ENCODE assay signal across 21 cellular contexts in genomic region chr7:149267733-149268132, GRCh38. TPM values are rescaled to one million over a fixed set of nuclear protein-coding genes. Genes with fewer than 3 reads are reported as not detected.
DNase-seq lines count a peak whose midpoint lies in the region; ATAC-seq, FAIRE-seq and TF ChIP-seq lines count a peak whose summit lies in the region.
"Had no signal": no experiment of that assay in that cellular context is flagged by ENCODE, and none has a peak within 500 bp of the region (broad histone marks: within the 10 kb centered on the region; RNA-seq: fewer than 3 reads in every experiment).

No MANE protein-coding gene starts in this region.

- no TSS peak for BruUV-seq in IMR-90 (replicated peaks; lab: Mats Ljungman, UMichigan)
- no TSS peak for BruUV-seq in K562 (replicated peaks; lab: Mats Ljungman, UMichigan)

- POLR2A ChIA-PET in IMR-90 (lab: Charles Lee; ENCODE audit: unreplicated experiment): no interaction called here
- POLR2A ChIA-PET in K562 (lab: Yijun Ruan, JAX): interaction anchor here (0.8 kb wide), 1 partner anchor 17 kb away, joined by 3 read pairs; no protein-coding TSS in a partner anchor

- H3K4me3 ChIP-seq in IMR-90 (ENCODE audit: insufficient read depth, low read depth, low read length) (no peak overlapping the region), K562 (no peak overlapping the region)
- H3K4me3 ChIP-seq: BLaER1 treated with 17β-estradiol and CSF1 and Interleukin-3, amounts not matched to agents 10 nM and 100 nM; GM12878 had no signal

- TF ChIP-seq POLR2A in IMR-90 (IDR thresholded peaks at IDR 0.05; ENCODE audit: low read depth, low read length) (no peak), K562 (conservative IDR thresholded peaks at IDR 0.05) (no peak)

- H3K27ac ChIP-seq in IMR-90 (ENCODE audit: insufficient read depth, low read length): no peak overlapping the region
- no peak overlapping the region for H3K27ac ChIP-seq in K562 (ENCODE audit: extremely low read depth, low read depth, low read length)
- H3K27ac ChIP-seq: BLaER1 treated with 17β-estradiol and CSF1 and Interleukin-3, amounts not matched to agents 10 nM and 100 nM; HL-60 had no signal

- no peak for TF ChIP-seq RAD21 in IMR-90 (IDR thresholded peaks at IDR 0.05; ENCODE audit: low read length)
- TF ChIP-seq RAD21 in K562 (CRISPR knock-in tag; conservative IDR thresholded peaks at IDR 0.05 in 1 of 2, IDR thresholded peaks at IDR 0.05 in 1 of 2): no peak

- no peak overlapping the region for H2BK120ac ChIP-seq in IMR-90 (ENCODE audit: low read depth, low read length)

- H3K36me3 ChIP-seq in IMR-90 (ENCODE audit: control insufficient read depth, insufficient read depth, low read length): peaks cover 30% of the 10 kb centered on the region
- peaks cover 15% of the 10 kb centered on the region; the same call in 2 of the 3 replicates for H3K36me3 ChIP-seq in K562 (ENCODE audit: control insufficient read depth, insufficient read depth, low read length)

- H2AK9ac ChIP-seq in IMR-90 (replicated peaks; ENCODE audit: low read depth, low read length, poor library complexity): no peak overlapping the region

- no peak overlapping the region for H2BK15ac ChIP-seq in IMR-90 (ENCODE audit: low read depth, low read length)

- intact Hi-C loops in IMR-90 (cut with micrococcal nuclease) (no loop called here), K562 (cut with micrococcal nuclease) (no loop called here), sciatic nerve (cut with DNase I) (no loop called here)

- no peak overlapping the region for H2BK20ac ChIP-seq in IMR-90 (ENCODE audit: low read depth, low read length)

- peaks cover 6% of the 10 kb centered on the region; the same call in 1 of the 3 replicates for H3K79me2 ChIP-seq in K562 (ENCODE audit: control insufficient read depth, insufficient read depth, low read length)

- H3K79me1 ChIP-seq in IMR-90 (ENCODE audit: low read depth in 1 of 2, low read length in 2 of 2): peaks cover 19 to 22% of the 10 kb centered on the region in 2 experiments

- H3K27me3 ChIP-seq in IMR-90 (ENCODE audit: control insufficient read depth, insufficient read depth, low read length) (no peaks in the 10 kb centered on the region), K562 (ENCODE audit: control insufficient read depth in 2 of 2, insufficient read depth in 2 of 2, low read length in 2 of 2) (peaks cover 9 to 37% of the 10 kb centered on the region in 2 experiments; a peak in 4 of 5 replicates)
- H3K27me3 ChIP-seq: BLaER1 treated with 17β-estradiol and CSF1 and Interleukin-3, amounts not matched to agents 10 nM and 100 nM had no signal

- no peak for TF ChIP-seq CTCF in IMR-90 (conservative IDR thresholded peaks at IDR 0.05; ENCODE audit: low read depth, low read length)
- TF ChIP-seq CTCF in K562 (IDR thresholded peaks at IDR 0.05 in 2 of 3, conservative IDR thresholded peaks at IDR 0.05 in 1 of 3; ENCODE audit: insufficient read depth in 2 of 3, low read depth in 1 of 3, low read length in 3 of 3): no peak

- CTCF ChIA-PET in IMR-90 (lab: Yijun Ruan, JAX) (no interaction called here), K562 (lab: Yijun Ruan, JAX; ENCODE audit: low intra/inter-chr PET ratio) (no interaction called here)

- peaks cover 91% of the 10 kb centered on the region for H3K36me3 Mint-ChIP-seq in activated T-cell treated with anti-CD3 and anti-CD28 coated beads, Interleukin-2, amount 50 U/mL, for 24 hours (ENCODE audit: low read depth)

- H4K8ac ChIP-seq in IMR-90 (ENCODE audit: low read depth in 2 of 2, low read length in 2 of 2): no peak overlapping the region

- no peaks in the 10 kb centered on the region; the same call in 1 of the 2 replicates for H3K9me1 ChIP-seq in IMR-90 (ENCODE audit: insufficient read depth, low read length)
- H3K9me1 ChIP-seq in K562 (ENCODE audit: control insufficient read depth, insufficient read depth, low read length): no peaks in the 10 kb centered on the region

- no peak overlapping the region for H2AK5ac ChIP-seq in IMR-90 (ENCODE audit: low read depth, low read length)

- no peak for DNase-seq in activated T-cell treated with anti-CD3 and anti-CD28 coated beads, Interleukin-2, amount 50 U/mL, for 24 hours
- no peak for DNase-seq in activated T-cell treated with anti-CD3 and anti-CD28 coated beads, Interleukin-2, amount 50 U/mL, for 48 hours
- DNase-seq in IMR-90 (no peak), K562 (ENCODE audit: extremely low read depth in 1 of 4, low spot score in 3 of 4) (no peak), sciatic nerve (ENCODE audit: low spot score) (peak; percentile 51), NCI-H1105 treated with DMSO at 0.1 percent for 48 hours (lab: John Stamatoyannopoulos, UW) (no peak), iPS-NIHi7 (ENCODE audit: extremely low spot score) (no peak)
- DNase-seq: 8988T; Calu3; CD8-positive, alpha-beta T cell; DMS53; DND-41; EL; GOT3; H7; HFFc6 had no signal

- dilution Hi-C loops in IMR-90 (cut with HindIII; ENCODE audit: low sequenced_read_pairs, unreplicated experiment): no loop called here

- no peak overlapping the region for H3K4ac ChIP-seq in IMR-90 (ENCODE audit: low read depth, low read length)

- 0 out of 2 replicates have a peak, but pooled peaks cover 2% of the 10 kb centered on the region for H3K4me1 ChIP-seq in IMR-90 (ENCODE audit: control insufficient read depth, insufficient read depth, low read length)
- peaks cover 0 to 7% of the 10 kb centered on the region in 2 experiments; a peak in 1 of 5 replicates for H3K4me1 ChIP-seq in K562 (replicated peaks in 1 of 2; ENCODE audit: control insufficient read depth in 2 of 2, insufficient read depth in 2 of 2, low read length in 2 of 2)

- no peak overlapping the region for H3K9ac ChIP-seq in IMR-90 (ENCODE audit: low read depth, low read length)
- H3K9ac ChIP-seq in K562 (ENCODE audit: insufficient read depth in 1 of 2, low read depth in 2 of 2, low read length in 2 of 2): no peak overlapping the region
- H3K9ac ChIP-seq: BLaER1 treated with 17β-estradiol and CSF1 and Interleukin-3, amounts not matched to agents 10 nM and 100 nM had no signal

- peaks cover 45% of the 10 kb centered on the region for H3K4me1 Mint-ChIP-seq in activated T-cell treated with anti-CD3 and anti-CD28 coated beads, Interleukin-2, amount 50 U/mL, for 24 hours (ENCODE audit: low read depth)

- H3K23ac ChIP-seq in IMR-90 (ENCODE audit: low read depth, low read length): no peak overlapping the region

- no peak overlapping the region for H2BK5ac ChIP-seq in IMR-90 (ENCODE audit: low read depth, low read length, poor library complexity, severe bottlenecking)

- H3K4me2 ChIP-seq in IMR-90 (ENCODE audit: low read depth, low read length) (no peak overlapping the region), K562 (ENCODE audit: insufficient read depth, low read length) (no peak overlapping the region)
- H3K4me2 ChIP-seq: BLaER1 treated with 17β-estradiol and CSF1 and Interleukin-3, amounts not matched to agents 10 nM and 100 nM had no signal

- no peak for TF ChIP-seq EP300 in K562 (IDR thresholded peaks at IDR 0.05; ENCODE audit: low read length)

- no peak overlapping the region for H3K4me3 Mint-ChIP-seq in activated T-cell treated with anti-CD3 and anti-CD28 coated beads, Interleukin-2, amount 50 U/mL, for 24 hours
- H3K4me3 Mint-ChIP-seq: B cell; CD8-positive, alpha-beta T cell; HFFc6 had no signal

- no peak overlapping the region for H3K56ac ChIP-seq in IMR-90 (ENCODE audit: extremely low read depth, insufficient read depth, low read length)

- H3K9me3 ChIP-seq in IMR-90 (ENCODE audit: control insufficient read depth, insufficient read depth, low read length) (no peaks in the 10 kb centered on the region), K562 (replicated peaks; ENCODE audit: control insufficient read depth, insufficient read depth, low read depth, low read length) (no peaks in the 10 kb centered on the region)
- H3K9me3 ChIP-seq: BLaER1 treated with 17β-estradiol and CSF1 and Interleukin-3, amounts not matched to agents 10 nM and 100 nM had no signal

- H4K20me1 ChIP-seq in IMR-90 (ENCODE audit: insufficient read depth, low read length) (no peaks in the 10 kb centered on the region), K562 (replicated peaks; ENCODE audit: control insufficient read depth, insufficient read depth, low read length) (no peaks in the 10 kb centered on the region)

- no peak overlapping the region for H3K18ac ChIP-seq in IMR-90 (ENCODE audit: low read depth, low read length)

- FAIRE-seq in K562 (lab: Jason Lieb, UNC): no peak
- FAIRE-seq: GM12878 had no signal

- H2AFZ ChIP-seq in IMR-90 (replicated peaks; ENCODE audit: low read length, poor library complexity) (peak overlapping the region; percentile 43), K562 (ENCODE audit: low read depth, low read length) (no peak overlapping the region)

- no peak overlapping the region for H4K91ac ChIP-seq in IMR-90 (ENCODE audit: insufficient read depth, low read depth, low read length)

- no peaks in the 10 kb centered on the region for H3K9me3 Mint-ChIP-seq in activated T-cell treated with anti-CD3 and anti-CD28 coated beads, Interleukin-2, amount 50 U/mL, for 24 hours
- H3K9me3 Mint-ChIP-seq: CD8-positive, alpha-beta T cell; HFFc6 had no signal

- in situ Hi-C loops in IMR-90 (cut with MboI; ENCODE audit: low sequenced_read_pairs) (no loop called here), K562 (cut with MboI) (no loop called here)

- ATAC-seq in IMR-90 (ENCODE audit: low read depth): no peak
- ATAC-seq in K562: no peak; the same call in 2 of the 3 replicates
- no peak for ATAC-seq in sciatic nerve
- ATAC-seq: CD8-positive, alpha-beta T cell; GM12878; HCT116 had no signal

- H4K5ac ChIP-seq in IMR-90 (ENCODE audit: low read depth, low read length): no peak overlapping the region

- 100% methylated on average over 2 of the region's 8 CpGs; no CpG with 5 or more reads in 1 of the 2 experiments for WGBS in IMR-90 (ENCODE audit: extremely low coverage in 2 of 2, insufficient read length in 1 of 2), 2 experiments
- WGBS in K562 (ENCODE audit: insufficient coverage, low coverage, missing lambda C conversion rate): 35% methylated on average over 8 of the region's 8 CpGs

- H3K27ac Mint-ChIP-seq in activated T-cell treated with anti-CD3 and anti-CD28 coated beads, Interleukin-2, amount 50 U/mL, for 24 hours: peak overlapping the region; percentile 37
- H3K27ac Mint-ChIP-seq: B cell; CD8-positive, alpha-beta T cell; HFFc6 had no signal

- no peaks in the 10 kb centered on the region for H3K27me3 Mint-ChIP-seq in activated T-cell treated with anti-CD3 and anti-CD28 coated beads, Interleukin-2, amount 50 U/mL, for 24 hours
- H3K27me3 Mint-ChIP-seq: B cell had no signal

- H3K14ac ChIP-seq in IMR-90 (replicated peaks; ENCODE audit: low read depth, low read length): no peak overlapping the region

RNA-seq across cellular contexts. Expression of gene ZNF783, which starts 5.7 kb away (rescaled TPM):
- 2.3 and 2.8 TPM in 2 replicates for total RNA-seq in IMR-90 (2012; rRNA removed)
- 7.1 and 7.2 TPM in 2 replicates for polyA plus RNA-seq in IMR-90 (2012; rRNA removed)
- 3.2 and 4.3 TPM in 2 replicates for polyA plus RNA-seq in IMR-90 (2012; cell fraction: cytosol; rRNA removed)
- polyA plus RNA-seq in IMR-90 (2012; cell fraction: nucleus; rRNA removed; ENCODE audit: low replicate concordance): 60.8 and 75.2 TPM in 2 replicates
- 23.2 and 45.5 TPM in 2 replicates for total RNA-seq in K562 (2011; cell fraction: chromatin; rRNA removed; ENCODE audit: low replicate concordance)
- total RNA-seq in K562 (2011; cell fraction: nucleolus; rRNA removed): 23.9 and 27.2 TPM in 2 replicates
- total RNA-seq in K562 (2011; cell fraction: nucleoplasm; rRNA removed): 21.1 and 22.8 TPM in 2 replicates
- total RNA-seq in K562 (2014; rRNA removed): 6.9 and 7.8 TPM in 2 replicates
- 3.1 and 3.2 TPM in 2 replicates for total RNA-seq in K562 (2014; rRNA removed; fragmentation: Illumina TruSeq; extraction: Trizol)
- 5.0 and 5.1 TPM in 2 replicates for total RNA-seq in K562 (2015; rRNA removed; fragmentation: Illumina TruSeq; extraction: Trizol)
- 9.5 and 11.2 TPM in 2 replicates for total RNA-seq in K562 (2021)
- polyA plus RNA-seq in K562 (2011; rRNA removed): 8.9 and 10.0 TPM in 2 replicates
- polyA plus RNA-seq in K562 (2011; cell fraction: cytosol; rRNA removed): 9.5 and 9.8 TPM in 2 replicates
- 42.7 and 51.9 TPM in 2 replicates for polyA plus RNA-seq in K562 (2011; cell fraction: nucleus; rRNA removed)
- 4.8 and 8.8 TPM in 2 replicates for polyA plus RNA-seq in K562 (2012)
- polyA plus RNA-seq in K562 (2014; fragmentation: Illumina TruSeq; extraction: Trizol): 5.1 and 5.4 TPM in 2 replicates
- polyA plus RNA-seq in K562 (2014; fragmentation: Nextera tagmentation; extraction: Ambion mirVana): 1 to 10 TPM in 1 of 2 experiments, under 1 TPM in 1; 0.66 to 1.4 TPM
- polyA plus RNA-seq in K562 (2014; rRNA removed): 9.3 and 10.2 TPM in 2 replicates
- polyA minus RNA-seq in K562 (2011; rRNA and poly(A)+ RNA removed): 4.7 and 5.2 TPM in 2 replicates
- 4.0 and 4.6 TPM in 2 replicates for polyA minus RNA-seq in K562 (2011; cell fraction: cytosol; rRNA and poly(A)+ RNA removed)
- polyA minus RNA-seq in K562 (2011; cell fraction: nucleus; rRNA and poly(A)+ RNA removed): 9.8 and 14.9 TPM in 2 replicates
- 32.1 TPM for total RNA-seq in sciatic nerve

RNA-seq across cellular contexts. Expression of gene ZNF212, which starts 28.3 kb away (rescaled TPM):
- total RNA-seq in IMR-90 (2012; rRNA removed) (3.8 and 4.2 TPM in 2 replicates), K562 (2014; rRNA removed) (10.2 and 10.7 TPM in 2 replicates), K562 (2014; rRNA removed; fragmentation: Illumina TruSeq; extraction: Trizol) (6.5 and 7.1 TPM in 2 replicates), K562 (2015; rRNA removed; fragmentation: Illumina TruSeq; extraction: Trizol) (5.6 and 6.3 TPM in 2 replicates), K562 (2021) (18.0 and 21.4 TPM in 2 replicates), sciatic nerve (13.2 TPM)
- polyA plus RNA-seq in IMR-90 (2012; rRNA removed) (4.8 and 5.1 TPM in 2 replicates), K562 (2011; rRNA removed) (7.2 and 13.3 TPM in 2 replicates), K562 (2014; fragmentation: Illumina TruSeq; extraction: Trizol) (11.2 and 14.2 TPM in 2 replicates), K562 (2014; fragmentation: Nextera tagmentation; extraction: Ambion mirVana) (1 to 10 TPM; 1.8 to 1.9 TPM), K562 (2014; rRNA removed) (11.6 and 14.1 TPM in 2 replicates)
- polyA plus RNA-seq in IMR-90 (2012; cell fraction: cytosol; rRNA removed): 3.3 and 3.8 TPM in 2 replicates
- 14.9 and 20.6 TPM in 2 replicates for polyA plus RNA-seq in IMR-90 (2012; cell fraction: nucleus; rRNA removed; ENCODE audit: low replicate concordance)
- 27.2 and 40.3 TPM in 2 replicates for total RNA-seq in K562 (2011; cell fraction: chromatin; rRNA removed; ENCODE audit: low replicate concordance)
- 25.4 and 28.3 TPM in 2 replicates for total RNA-seq in K562 (2011; cell fraction: nucleolus; rRNA removed)
- 21.7 and 25.2 TPM in 2 replicates for total RNA-seq in K562 (2011; cell fraction: nucleoplasm; rRNA removed)
- polyA plus RNA-seq in K562 (2011; cell fraction: cytosol; rRNA removed): 5.8 and 8.6 TPM in 2 replicates
- 21.0 and 21.8 TPM in 2 replicates for polyA plus RNA-seq in K562 (2011; cell fraction: nucleus; rRNA removed)
- polyA plus RNA-seq in K562 (2012): 13.3 and 14.1 TPM in 2 replicates
- polyA minus RNA-seq in K562 (2011; rRNA and poly(A)+ RNA removed): 5.9 and 6.0 TPM in 2 replicates
- 4.8 and 5.8 TPM in 2 replicates for polyA minus RNA-seq in K562 (2011; cell fraction: cytosol; rRNA and poly(A)+ RNA removed)
- 7.9 and 12.3 TPM in 2 replicates for polyA minus RNA-seq in K562 (2011; cell fraction: nucleus; rRNA and poly(A)+ RNA removed)
